10 cellular contexts compared by ENCODE assay signal in genomic region chr16:29674188-29674587, GRCh38. TPM values are rescaled to one million over a fixed set of nuclear protein-coding genes. Genes with fewer than 3 reads are reported as not detected.
DNase-seq lines count a peak whose midpoint lies in the region; ATAC-seq and TF ChIP-seq lines count a peak whose summit lies in the region.
"Had no signal": no experiment of that assay in that cellular context is flagged by ENCODE, and none has a peak within 500 bp of the region (broad histone marks: within the 10 kb centered on the region; RNA-seq: fewer than 3 reads in every experiment).

No MANE protein-coding gene starts in this region.

- no peaks in the 10 kb centered on the region for H3K9me3 ChIP-seq in lower lobe of right lung

- H3K27me3 Mint-ChIP-seq in natural killer cell (ENCODE audit: low read depth in 2 of 2): no peaks in the 10 kb centered on the region
- no peaks in the 10 kb centered on the region for H3K27me3 Mint-ChIP-seq in natural killer cell treated with Interleukin-12 subunit alpha and Interleukin-12 subunit beta and Interleukin-15 and Interleukin-18, amount 100 ng/mL, for 72 hours

- H3K4me3 ChIP-seq in lower lobe of right lung: no peak overlapping the region

- H3K4me3 Mint-ChIP-seq in natural killer cell: no peak overlapping the region
- no peak overlapping the region for H3K4me3 Mint-ChIP-seq in natural killer cell treated with Interleukin-12 subunit alpha and Interleukin-12 subunit beta and Interleukin-15 and Interleukin-18, amount 100 ng/mL, for 72 hours

- peak overlapping the region; percentile 62 to 84 for H3K27ac Mint-ChIP-seq in natural killer cell
- H3K27ac Mint-ChIP-seq in natural killer cell treated with Interleukin-12 subunit alpha and Interleukin-12 subunit beta and Interleukin-15 and Interleukin-18, amount 100 ng/mL, for 72 hours: no peak overlapping the region

- H3K27me3 ChIP-seq in lower lobe of right lung (ENCODE audit: low read depth): no peaks in the 10 kb centered on the region

- no peaks in the 10 kb centered on the region for H3K9me3 Mint-ChIP-seq in natural killer cell
- H3K9me3 Mint-ChIP-seq in natural killer cell treated with Interleukin-12 subunit alpha and Interleukin-12 subunit beta and Interleukin-15 and Interleukin-18, amount 100 ng/mL, for 72 hours: no peaks in the 10 kb centered on the region

- H3K36me3 ChIP-seq in lower lobe of right lung: no peaks in the 10 kb centered on the region

- no peaks in the 10 kb centered on the region for H3K36me3 Mint-ChIP-seq in natural killer cell
- H3K36me3 Mint-ChIP-seq in natural killer cell treated with Interleukin-12 subunit alpha and Interleukin-12 subunit beta and Interleukin-15 and Interleukin-18, amount 100 ng/mL, for 72 hours: no peaks in the 10 kb centered on the region

- no peaks in the 10 kb centered on the region for H3K4me1 ChIP-seq in lower lobe of right lung

- ATAC-seq in natural killer cell (no peak), lower lobe of right lung (peak; percentile 37 to 54), HG03439 (IDR thresholded peaks at IDR 0.05; ENCODE audit: unreplicated experiment) (no peak)
- ATAC-seq in natural killer cell treated with Interleukin-12 subunit alpha and Interleukin-12 subunit beta and Interleukin-15 and Interleukin-18, amount 100 ng/mL, for 72 hours: no peak
- ATAC-seq in stimulated activated naive CD8-positive, alpha-beta T cell treated with anti-CD3 and anti-CD28 coated beads, Interleukin-15, Interleukin-2, amounts not matched to agents 100 U/mL and 50 U/mL, for 24 hours: no peak

- no peak overlapping the region for H3K27ac ChIP-seq in lower lobe of right lung
- H3K27ac ChIP-seq: KMS-11 had no signal

- TF ChIP-seq CTCF in natural killer cell (IDR thresholded peaks at IDR 0.05) (no peak), lower lobe of right lung (IDR thresholded peaks at IDR 0.05) (no peak)

- intact Hi-C loops in natural killer cell (cut with micrococcal nuclease): no loop called here
- intact Hi-C loops in lower lobe of right lung (cut with DNase I): no loop called here

- DNase-seq in natural killer cell (no peak), astrocyte of the hippocampus (ENCODE audit: low read depth, low spot score) (peak; percentile 71), lower lobe of right lung (peak; percentile 61), UCSD-AML1 (lab: John Stamatoyannopoulos, UW; ENCODE audit: unreplicated experiment) (no peak), COLO668 (lab: John Stamatoyannopoulos, UW; ENCODE audit: unreplicated experiment) (no peak)
- DNase-seq in natural killer cell treated with Interleukin-12 subunit alpha and Interleukin-12 subunit beta and Interleukin-15 and Interleukin-18, amount 100 ng/mL, for 72 hours (ENCODE audit: low spot score): no peak
- no peak for DNase-seq in stimulated activated naive CD8-positive, alpha-beta T cell treated with anti-CD3 and anti-CD28 coated beads, Interleukin-15, Interleukin-2, amounts not matched to agents 100 U/mL and 50 U/mL, for 24 hours

- H3K4me1 Mint-ChIP-seq in natural killer cell: peaks cover 16 to 41% of the 10 kb centered on the region in 2 donors
- peaks cover 6 to 15% of the 10 kb centered on the region in 2 donors for H3K4me1 Mint-ChIP-seq in natural killer cell treated with Interleukin-12 subunit alpha and Interleukin-12 subunit beta and Interleukin-15 and Interleukin-18, amount 100 ng/mL, for 72 hours (ENCODE audit: low read depth in 2 of 2)

RNA-seq across cellular contexts. Expression of gene QPRT, which starts 4.8 kb away (rescaled TPM):
- 1 to 10 TPM; 2.5 to 6.3 (median 4.7) TPM for total RNA-seq in natural killer cell
- 1 to 10 TPM; 3.3 to 5.6 TPM for total RNA-seq in natural killer cell treated with Interleukin-12 subunit alpha and Interleukin-12 subunit beta and Interleukin-15 and Interleukin-18, amount 100 ng/mL, for 72 hours
- total RNA-seq in lower lobe of right lung: 11.0 TPM

RNA-seq across cellular contexts. Expression of gene SPN, which starts 11.1 kb away (rescaled TPM):
- total RNA-seq in natural killer cell: 100 to 1,000 TPM; 373 to 439 (median 435) TPM
- total RNA-seq in natural killer cell treated with Interleukin-12 subunit alpha and Interleukin-12 subunit beta and Interleukin-15 and Interleukin-18, amount 100 ng/mL, for 72 hours: 100 to 1,000 TPM; 111 to 132 TPM
- 109 TPM for total RNA-seq in lower lobe of right lung
- total RNA-seq: endothelial cell of umbilical vein had no signal

Comparison
In these comparisons a context has a peak if more than half of its experiments do, and no peak if none do; other contexts are left out.
1. H3K27ac Mint-ChIP-seq: peak in natural killer cell (2 of 2); none in natural killer cell treated with Interleukin-12 subunit alpha and Interleukin-12 subunit beta and Interleukin-15 and Interleukin-18, amount 100 ng/mL, for 72 hours (0 of 2).
2. ATAC-seq: peak in lower lobe of right lung (2 of 2); none in natural killer cell (0 of 3), natural killer cell treated with Interleukin-12 subunit alpha and Interleukin-12 subunit beta and Interleukin-15 and Interleukin-18, amount 100 ng/mL, for 72 hours (0 of 2), stimulated activated naive CD8-positive, alpha-beta T cell treated with anti-CD3 and anti-CD28 coated beads, Interleukin-15, Interleukin-2, amounts not matched to agents 100 U/mL and 50 U/mL, for 24 hours (single experiment) and HG03439 (single experiment).
3. DNase-seq: peak in astrocyte of the hippocampus (single experiment) and lower lobe of right lung (single experiment); none in natural killer cell (single experiment), natural killer cell treated with Interleukin-12 subunit alpha and Interleukin-12 subunit beta and Interleukin-15 and Interleukin-18, amount 100 ng/mL, for 72 hours (single experiment), UCSD-AML1 (single experiment), stimulated activated naive CD8-positive, alpha-beta T cell treated with anti-CD3 and anti-CD28 coated beads, Interleukin-15, Interleukin-2, amounts not matched to agents 100 U/mL and 50 U/mL, for 24 hours (single experiment) and COLO668 (single experiment).